ENCODE assay signal across 32 cellular contexts in genomic region chr16:72576189-72576588, GRCh38.
"Had no signal": no experiment of that assay in that cellular context is flagged by ENCODE, and none has a peak within 500 bp of the region (broad histone marks: within the 10 kb centered on the region; RNA-seq: fewer than 3 reads in every experiment).

No MANE protein-coding gene starts in this region.

- H3K4me1 ChIP-seq: adrenal gland, body of pancreas, esophagus squamous epithelium, gastroesophageal sphincter had no signal

- FAIRE-seq: colon, endometrium, endothelial cell of umbilical vein had no signal

- H3K9me3 ChIP-seq: adrenal gland, body of pancreas, esophagus squamous epithelium had no signal

- H3K4me1 Mint-ChIP-seq: activated CD4-positive, alpha-beta T cell treated with anti-CD3 and anti-CD28 coated beads for 36 hours; activated CD4-positive, alpha-beta T cell treated with anti-CD3 and anti-CD28 coated beads, Interleukin-2, amount 10 ng/mL, durations not matched to agents 24 days and 14 days; activated CD8-positive, alpha-beta memory T cell treated with anti-CD3 and anti-CD28 coated beads, Interleukin-2, amount 10 ng/mL, durations not matched to agents 7 days and 5 days; activated naive CD4-positive, alpha-beta T cell treated with anti-CD3 and anti-CD28 coated beads, Interleukin-2, amount 50 U/mL, for 24 hours; activated naive CD8-positive, alpha-beta T cell treated with anti-CD3 and anti-CD28 coated beads for 36 hours; activated naive CD8-positive, alpha-beta T cell treated with anti-CD3 and anti-CD28 coated beads, Interleukin-2, amount 50 U/mL, for 24 hours; activated T-helper 17 cell treated with anti-CD3 and anti-CD28 coated beads, Interleukin-2, amount 50 U/mL, for 72 hours had no signal

- H3K36me3 ChIP-seq: adrenal gland, esophagus squamous epithelium, gastroesophageal sphincter had no signal

- H3K27ac ChIP-seq: adrenal gland, body of pancreas, epithelial cell of prostate, esophagus squamous epithelium, gastroesophageal sphincter had no signal

- DNase-seq: activated CD4-positive, alpha-beta memory T cell treated with anti-CD3 and anti-CD28 coated beads for 36 hours; activated CD4-positive, alpha-beta T cell treated with anti-CD3 and anti-CD28 coated beads for 36 hours; activated CD4-positive, alpha-beta T cell treated with anti-CD3 and anti-CD28 coated beads, Interleukin-2, amount 10 ng/mL, durations not matched to agents 24 days and 14 days; activated CD4-positive, CD25-positive, alpha-beta regulatory T cell; activated CD4-positive, CD25-positive, alpha-beta regulatory T cell treated with anti-CD3 and anti-CD28 coated beads, Interleukin-2, amount 50 U/mL, for 72 hours; activated CD8-positive, alpha-beta memory T cell treated with anti-CD3 and anti-CD28 coated beads, Interleukin-2, amount 10 ng/mL, durations not matched to agents 7 days and 5 days; activated CD8-positive, alpha-beta memory T cell treated with anti-CD3 and anti-CD28 coated beads, Interleukin-2, amount 50 U/mL, for 4 hours; activated CD8-positive, alpha-beta T cell treated with anti-CD3 and anti-CD28 coated beads, Interleukin-2, amount 10 ng/mL, durations not matched to agents 7 days and 5 days; activated effector memory CD4-positive, alpha-beta T cell treated with Interleukin-2 at 50 U/mL for 16 hours; activated gamma-delta T cell treated with Interleukin-2 at 50 U/mL for 16 hours; activated naive CD4-positive, alpha-beta T cell treated with anti-CD3 and anti-CD28 coated beads for 36 hours; activated naive CD8-positive, alpha-beta T cell treated with anti-CD3 and anti-CD28 coated beads for 36 hours; activated naive CD8-positive, alpha-beta T cell treated with anti-CD3 and anti-CD28 coated beads, Interleukin-2, amount 50 U/mL, for 24 hours; activated T-cell treated with anti-CD3 and anti-CD28 coated beads, Interleukin-2, amount 50 U/mL, for 24 hours; adrenal gland; amygdala; aorta; body of pancreas; caudate nucleus; cortex of kidney; dermis blood vessel endothelial cell; effector CD4-positive, alpha-beta T cell; esophagus squamous epithelium; foreskin melanocyte; T-helper 2 cell had no signal

- H3K9me3 Mint-ChIP-seq: activated CD4-positive, alpha-beta T cell treated with anti-CD3 and anti-CD28 coated beads, Interleukin-2, amount 10 ng/mL, durations not matched to agents 24 days and 14 days; activated naive CD4-positive, alpha-beta T cell treated with anti-CD3 and anti-CD28 coated beads for 36 hours; activated naive CD4-positive, alpha-beta T cell treated with anti-CD3 and anti-CD28 coated beads, Interleukin-2, amount 50 U/mL, for 24 hours; activated naive CD8-positive, alpha-beta T cell treated with anti-CD3 and anti-CD28 coated beads for 36 hours; activated naive CD8-positive, alpha-beta T cell treated with anti-CD3 and anti-CD28 coated beads, Interleukin-2, amount 50 U/mL, for 24 hours; activated T-cell treated with anti-CD3 and anti-CD28 coated beads, Interleukin-2, amount 50 U/mL, for 24 hours; activated T-helper 17 cell treated with anti-CD3 and anti-CD28 coated beads, Interleukin-2, amount 50 U/mL, for 72 hours had no signal

- H3K4me3 Mint-ChIP-seq: activated CD4-positive, alpha-beta memory T cell treated with anti-CD3 and anti-CD28 coated beads for 36 hours; activated CD4-positive, alpha-beta T cell treated with anti-CD3 and anti-CD28 coated beads for 36 hours; activated CD4-positive, alpha-beta T cell treated with anti-CD3 and anti-CD28 coated beads, Interleukin-2, amount 10 ng/mL, durations not matched to agents 24 days and 14 days; activated CD8-positive, alpha-beta memory T cell treated with anti-CD3 and anti-CD28 coated beads, Interleukin-2, amount 10 ng/mL, durations not matched to agents 7 days and 5 days; activated CD8-positive, alpha-beta T cell treated with anti-CD3 and anti-CD28 coated beads, Interleukin-2, amount 10 ng/mL, durations not matched to agents 7 days and 5 days; activated naive CD4-positive, alpha-beta T cell treated with anti-CD3 and anti-CD28 coated beads for 36 hours; activated naive CD4-positive, alpha-beta T cell treated with anti-CD3 and anti-CD28 coated beads, Interleukin-2, amount 50 U/mL, for 24 hours; activated naive CD8-positive, alpha-beta T cell treated with anti-CD3 and anti-CD28 coated beads for 36 hours; activated naive CD8-positive, alpha-beta T cell treated with anti-CD3 and anti-CD28 coated beads, Interleukin-2, amount 50 U/mL, for 24 hours; activated T-cell treated with anti-CD3 and anti-CD28 coated beads, Interleukin-2, amount 50 U/mL, for 24 hours; activated T-helper 17 cell treated with anti-CD3 and anti-CD28 coated beads, Interleukin-2, amount 50 U/mL, for 72 hours had no signal

- ATAC-seq: activated CD4-positive, alpha-beta T cell treated with anti-CD3 and anti-CD28 coated beads for 36 hours; activated CD8-positive, alpha-beta memory T cell treated with anti-CD3 and anti-CD28 coated beads, Interleukin-2, amount 10 ng/mL, durations not matched to agents 7 days and 5 days; activated CD8-positive, alpha-beta T cell treated with anti-CD3 and anti-CD28 coated beads, Interleukin-2, amount 10 ng/mL, durations not matched to agents 7 days and 5 days; activated naive CD8-positive, alpha-beta T cell treated with anti-CD3 and anti-CD28 coated beads, Interleukin-2, amount 50 U/mL, for 24 hours; activated T-helper 17 cell treated with anti-CD3 and anti-CD28 coated beads, Interleukin-2, amount 50 U/mL, for 72 hours; body of pancreas; gastroesophageal sphincter had no signal

- H3K27ac Mint-ChIP-seq: activated CD4-positive, alpha-beta memory T cell treated with anti-CD3 and anti-CD28 coated beads for 36 hours; activated CD4-positive, alpha-beta T cell treated with anti-CD3 and anti-CD28 coated beads for 36 hours; activated CD4-positive, alpha-beta T cell treated with anti-CD3 and anti-CD28 coated beads, Interleukin-2, amount 10 ng/mL, durations not matched to agents 24 days and 14 days; activated CD8-positive, alpha-beta memory T cell treated with anti-CD3 and anti-CD28 coated beads, Interleukin-2, amount 10 ng/mL, durations not matched to agents 7 days and 5 days; activated CD8-positive, alpha-beta T cell treated with anti-CD3 and anti-CD28 coated beads, Interleukin-2, amount 10 ng/mL, durations not matched to agents 7 days and 5 days; activated naive CD4-positive, alpha-beta T cell treated with anti-CD3 and anti-CD28 coated beads for 36 hours; activated naive CD4-positive, alpha-beta T cell treated with anti-CD3 and anti-CD28 coated beads, Interleukin-2, amount 50 U/mL, for 24 hours; activated naive CD8-positive, alpha-beta T cell treated with anti-CD3 and anti-CD28 coated beads for 36 hours; activated naive CD8-positive, alpha-beta T cell treated with anti-CD3 and anti-CD28 coated beads, Interleukin-2, amount 50 U/mL, for 24 hours; activated T-cell treated with anti-CD3 and anti-CD28 coated beads, Interleukin-2, amount 50 U/mL, for 24 hours; activated T-helper 17 cell treated with anti-CD3 and anti-CD28 coated beads, Interleukin-2, amount 50 U/mL, for 72 hours had no signal

- H3K4me3 ChIP-seq: adrenal gland, body of pancreas, esophagus squamous epithelium, gastroesophageal sphincter had no signal

- H3K27me3 ChIP-seq: adrenal gland, body of pancreas, esophagus squamous epithelium, gastroesophageal sphincter had no signal

- H3K27me3 Mint-ChIP-seq: activated CD4-positive, alpha-beta memory T cell treated with anti-CD3 and anti-CD28 coated beads for 36 hours; activated CD4-positive, alpha-beta T cell treated with anti-CD3 and anti-CD28 coated beads for 36 hours; activated CD4-positive, alpha-beta T cell treated with anti-CD3 and anti-CD28 coated beads, Interleukin-2, amount 10 ng/mL, durations not matched to agents 24 days and 14 days; activated CD8-positive, alpha-beta memory T cell treated with anti-CD3 and anti-CD28 coated beads, Interleukin-2, amount 10 ng/mL, durations not matched to agents 7 days and 5 days; activated naive CD4-positive, alpha-beta T cell treated with anti-CD3 and anti-CD28 coated beads, Interleukin-2, amount 50 U/mL, for 24 hours; activated naive CD8-positive, alpha-beta T cell treated with anti-CD3 and anti-CD28 coated beads for 36 hours; activated naive CD8-positive, alpha-beta T cell treated with anti-CD3 and anti-CD28 coated beads, Interleukin-2, amount 50 U/mL, for 24 hours; activated T-cell treated with anti-CD3 and anti-CD28 coated beads, Interleukin-2, amount 50 U/mL, for 24 hours; activated T-helper 17 cell treated with anti-CD3 and anti-CD28 coated beads, Interleukin-2, amount 50 U/mL, for 72 hours had no signal

- H3K36me3 Mint-ChIP-seq: activated CD4-positive, alpha-beta memory T cell treated with anti-CD3 and anti-CD28 coated beads for 36 hours; activated CD8-positive, alpha-beta memory T cell treated with anti-CD3 and anti-CD28 coated beads, Interleukin-2, amount 10 ng/mL, durations not matched to agents 7 days and 5 days; activated naive CD4-positive, alpha-beta T cell treated with anti-CD3 and anti-CD28 coated beads, Interleukin-2, amount 50 U/mL, for 24 hours had no signal
